ENCODE assay signal across 8 cellular contexts in genomic region chr18:35241523-35241804, GRCh38. TPM values are rescaled to one million over a fixed set of nuclear protein-coding genes. Genes with fewer than 3 reads are reported as not detected.
DNase-seq lines count a peak whose midpoint lies in the region; ATAC-seq, FAIRE-seq and TF ChIP-seq lines count a peak whose summit lies in the region.

No MANE protein-coding gene starts in this region.

- peak overlapping the region; percentile 98 for H3K4me3 Mint-ChIP-seq in progenitor cell of endocrine pancreas (ENCODE audit: low read depth)

- intact Hi-C loops in endothelial cell of umbilical vein (cut with micrococcal nuclease), result loop anchor here (1.0 to 5.0 kb wide), 4 partner anchors 26 to 886 kb away; partner anchors contain the start of genes ELP2, RMP24 and SLC39A6

- peak overlapping the region; percentile 44 for H2AFZ ChIP-seq in endothelial cell of umbilical vein (ENCODE audit: low read depth, low read length)

- BruUV-seq in endothelial cell of umbilical vein (replicated peaks; lab: Mats Ljungman, UMichigan), result no TSS peak

- dilution Hi-C loops in endothelial cell of umbilical vein (cut with MboI; ENCODE audit: extremely low pct_ligation_motif_present, low sequenced_read_pairs), result no loop called here

- no peak for DNase-seq in NT2/D1 (ENCODE audit: low read depth, low spot score)
- no peak for DNase-seq in endothelial cell of umbilical vein (ENCODE audit: low read depth, low spot score)
- DNase-seq in progenitor cell of endocrine pancreas (ENCODE audit: low spot score, unreplicated experiment), result no peak
- no peak for DNase-seq in foreskin melanocyte
- DNase-seq in mesenteric fat pad (ENCODE audit: low spot score), result no peak

- peak overlapping the region; percentile 95 for H3K4me2 ChIP-seq in endothelial cell of umbilical vein (ENCODE audit: insufficient read depth, low read length)

- no peak for TF ChIP-seq POLR2A in endothelial cell of umbilical vein (IDR thresholded peaks at IDR 0.05; ENCODE audit: low read depth, low read length)

- H3K27me3 ChIP-seq in NT2/D1 (ENCODE audit: insufficient read depth, insufficient read length), result no peaks in the 10 kb centered on the region
- no peaks in the 10 kb centered on the region for H3K27me3 ChIP-seq in endothelial cell of umbilical vein (ENCODE audit: control insufficient read depth in 2 of 2, insufficient read depth in 2 of 2, low read length in 2 of 2)

- peaks cover 43% of the 10 kb centered on the region for H3K36me3 ChIP-seq in NT2/D1 (ENCODE audit: insufficient read depth, insufficient read length, low read length)
- H3K36me3 ChIP-seq in endothelial cell of umbilical vein (ENCODE audit: control insufficient read depth in 2 of 2, extremely low read depth in 1 of 2, insufficient read depth in 2 of 2, low read length in 2 of 2), result peaks cover 0 to 13% of the 10 kb centered on the region in 2 experiments

- TF ChIP-seq CTCF in GM12875 (IDR thresholded peaks at IDR 0.05; ENCODE audit: borderline replicate concordance, insufficient read depth, low read depth, low read length), result no peak
- TF ChIP-seq CTCF in endothelial cell of umbilical vein (IDR thresholded peaks at IDR 0.05; ENCODE audit: extremely low read depth in 1 of 2, insufficient read depth in 1 of 2, low read depth in 1 of 2, low read length in 2 of 2), result no peak
- no peak for TF ChIP-seq CTCF in progenitor cell of endocrine pancreas (IDR thresholded peaks at IDR 0.05; ENCODE audit: unreplicated experiment)

- no peaks in the 10 kb centered on the region for H3K9me1 ChIP-seq in endothelial cell of umbilical vein (replicated peaks; ENCODE audit: control insufficient read depth, extremely low read depth, insufficient read depth, low read length)

- H4K20me1 ChIP-seq in endothelial cell of umbilical vein (replicated peaks; ENCODE audit: control insufficient read depth, extremely low read depth, insufficient read depth, low read length), result no peaks in the 10 kb centered on the region

- peak overlapping the region; percentile 98 for H3K27ac ChIP-seq in endothelial cell of umbilical vein (ENCODE audit: insufficient read depth, low read depth, low read length)

- H3K4me3 ChIP-seq in GM12875 (ENCODE audit: low read depth, low read length) (peak overlapping the region; percentile 59), NT2/D1 (ENCODE audit: insufficient read length, low read depth) (peak overlapping the region; percentile 74), endothelial cell of umbilical vein (replicated peaks in 1 of 3; ENCODE audit: insufficient read depth in 1 of 3, low read depth in 1 of 3, low read length in 3 of 3) (peak overlapping the region; percentile 37 to 73 (median 56))

- H3K36me3 Mint-ChIP-seq in progenitor cell of endocrine pancreas (ENCODE audit: insufficient read depth), result peaks cover 35% of the 10 kb centered on the region

- CTCF ChIA-PET in endothelial cell of umbilical vein (lab: Charles Lee), result interaction anchor here (1.1 to 2.2 kb wide), 4 partner anchors 41 to 235 kb away, joined by 4 to 10 read pairs (median 4); partner anchors contain the start of gene ZSCAN30

- POLR2A ChIA-PET in endothelial cell of umbilical vein (lab: Charles Lee), result interaction anchor here (1.3 to 1.6 kb wide), 2 partner anchors 9 to 49 kb away, joined by 4 to 9 read pairs; partner anchors contain the start of gene ZSCAN30

- peaks cover 8% of the 10 kb centered on the region for H3K4me1 Mint-ChIP-seq in progenitor cell of endocrine pancreas (ENCODE audit: low read depth)

- H3K9ac ChIP-seq in NT2/D1 (ENCODE audit: insufficient read length, low read depth) (peak overlapping the region; percentile 79), endothelial cell of umbilical vein (replicated peaks; ENCODE audit: extremely low read depth, insufficient read depth, low read length) (peak overlapping the region; percentile 98)

- no peak for FAIRE-seq in endothelial cell of umbilical vein (lab: Jason Lieb, UNC)

- H3K79me2 ChIP-seq in endothelial cell of umbilical vein (ENCODE audit: control insufficient read depth, insufficient read depth, low read length), result no peaks in the 10 kb centered on the region

- H3K27ac Mint-ChIP-seq in progenitor cell of endocrine pancreas, result peak overlapping the region; percentile 100

- H3K9me3 ChIP-seq in NT2/D1 (ENCODE audit: insufficient read depth, low read length), result peaks cover 43% of the 10 kb centered on the region
- H3K9me3 ChIP-seq in endothelial cell of umbilical vein (replicated peaks; ENCODE audit: control insufficient read depth, insufficient read depth, low read length), result peaks cover 8% of the 10 kb centered on the region

- ATAC-seq in HG03159 (IDR thresholded peaks at IDR 0.05; ENCODE audit: unreplicated experiment) (no peak), HG02763 (IDR thresholded peaks at IDR 0.05; ENCODE audit: unreplicated experiment) (no peak)

- no peaks in the 10 kb centered on the region for H3K9me3 Mint-ChIP-seq in progenitor cell of endocrine pancreas (ENCODE audit: low read depth)

- H3K27me3 Mint-ChIP-seq in progenitor cell of endocrine pancreas, result no peaks in the 10 kb centered on the region

- no peaks in the 10 kb centered on the region for H3K4me1 ChIP-seq in NT2/D1 (ENCODE audit: insufficient read depth, insufficient read length)
- peaks cover 12% of the 10 kb centered on the region for H3K4me1 ChIP-seq in endothelial cell of umbilical vein (ENCODE audit: control insufficient read depth, extremely low read depth, insufficient read depth, low read length)

TF ChIP-seq in endothelial cell of umbilical vein, 7 proteins besides CTCF, POLR2A, EP300 and RAD21:
- no peak for TF ChIP-seq POLR2AphosphoS5 (IDR thresholded peaks at IDR 0.05; ENCODE audit: insufficient read depth, low read depth, low read length)
- no peak for TF ChIP-seq GATA2 (IDR thresholded peaks at IDR 0.05; ENCODE audit: insufficient read depth, insufficient read length, low read depth, low read length)
- TF ChIP-seq MAX (IDR thresholded peaks at IDR 0.05; ENCODE audit: insufficient read depth, insufficient read length), result no peak
- no peak for TF ChIP-seq MYC (IDR thresholded peaks at IDR 0.05; ENCODE audit: low read depth, low read length)
- no peak for TF ChIP-seq EZH2 (IDR thresholded peaks at IDR 0.05; ENCODE audit: borderline replicate concordance, low read depth, low read length, severe bottlenecking)
- TF ChIP-seq FOS (IDR thresholded peaks at IDR 0.05; ENCODE audit: borderline replicate concordance, insufficient read depth, low read length), result no peak
- TF ChIP-seq JUN (IDR thresholded peaks at IDR 0.05; ENCODE audit: borderline replicate concordance, insufficient read depth, insufficient read length, low read depth), result no peak

RNA-seq across cellular contexts. Expression of gene ZNF397, which starts 0.6 kb away (rescaled TPM):
- total RNA-seq in endothelial cell of umbilical vein (5.1 and 5.5 TPM in 2 replicates), progenitor cell of endocrine pancreas (41.2 and 43.6 TPM in 2 replicates), mesenteric fat pad (21.4 TPM)
- polyA plus RNA-seq in endothelial cell of umbilical vein, result 1.1 and 1.5 TPM in 2 replicates
- 2.0 and 2.2 TPM in 2 replicates for polyA plus RNA-seq in endothelial cell of umbilical vein (2011; cell fraction: cytosol; rRNA removed)
- polyA plus RNA-seq in endothelial cell of umbilical vein (2011; cell fraction: nucleus; rRNA removed), result 4.6 and 5.2 TPM in 2 replicates
- 2.9 and 4.4 TPM in 2 replicates for polyA plus RNA-seq in endothelial cell of umbilical vein (2012)
- polyA minus RNA-seq in endothelial cell of umbilical vein, result 3.5 and 5.3 TPM in 2 replicates
- polyA minus RNA-seq in endothelial cell of umbilical vein (2011; cell fraction: cytosol; rRNA and poly(A)+ RNA removed), result 3.0 TPM
- 4.1 and 5.4 TPM in 2 replicates for polyA minus RNA-seq in endothelial cell of umbilical vein (2011; cell fraction: nucleus; rRNA and poly(A)+ RNA removed)

RNA-seq across cellular contexts. Expression of gene ZSCAN30, which starts 48.6 kb away (rescaled TPM):
- total RNA-seq in endothelial cell of umbilical vein (14.6 and 18.0 TPM in 2 replicates), progenitor cell of endocrine pancreas (27.1 and 34.5 TPM in 2 replicates), mesenteric fat pad (13.2 TPM)
- 5.9 and 6.7 TPM in 2 replicates for polyA plus RNA-seq in endothelial cell of umbilical vein
- 5.7 and 6.5 TPM in 2 replicates for polyA plus RNA-seq in endothelial cell of umbilical vein (2011; cell fraction: cytosol; rRNA removed)
- 50.6 and 60.6 TPM in 2 replicates for polyA plus RNA-seq in endothelial cell of umbilical vein (2011; cell fraction: nucleus; rRNA removed)
- polyA plus RNA-seq in endothelial cell of umbilical vein (2012), result 12.5 and 13.5 TPM in 2 replicates
- polyA minus RNA-seq in endothelial cell of umbilical vein, result 19.4 and 25.6 TPM in 2 replicates
- 1.2 TPM for polyA minus RNA-seq in endothelial cell of umbilical vein (2011; cell fraction: cytosol; rRNA and poly(A)+ RNA removed)
- 24.2 and 33.0 TPM in 2 replicates for polyA minus RNA-seq in endothelial cell of umbilical vein (2011; cell fraction: nucleus; rRNA and poly(A)+ RNA removed)
